1 cellular context compared by ENCODE assay signal in genomic region chr2:47237375-47238357, GRCh38.
TF ChIP-seq lines count a peak whose summit lies in the region.

No MANE protein-coding gene starts in this region.

TF ChIP-seq in K562, 482 proteins besides CTCF, POLR2A, EP300 and RAD21 (continued from another document and continues in another):
- TF ChIP-seq PATZ1 (CRISPR knock-in tag; IDR thresholded peaks at IDR 0.05; ENCODE audit: borderline replicate concordance) (no peak), ELK1 (CRISPR knock-in tag; IDR thresholded peaks at IDR 0.05) (no peak), TEAD2 (tag; IDR thresholded peaks at IDR 0.05) (no peak), PYGO2 (tag; IDR thresholded peaks at IDR 0.05) (no peak), BCL6 (CRISPR knock-in tag; IDR thresholded peaks at IDR 0.05) (no peak), WHSC1 (IDR thresholded peaks at IDR 0.05; ENCODE audit: low read length) (no peak), TFE3 (CRISPR knock-in tag; IDR thresholded peaks at IDR 0.05) (no peak), ZNF76 (CRISPR knock-in tag; IDR thresholded peaks at IDR 0.05; ENCODE audit: borderline replicate concordance) (no peak), ZBTB49 (CRISPR knock-in tag; IDR thresholded peaks at IDR 0.05; ENCODE audit: borderline replicate concordance) (no peak), LEF1 (IDR thresholded peaks at IDR 0.05) (no peak), U2AF2 (optimal IDR thresholded peaks at IDR 0.05; ENCODE audit: low read depth, low read length) (no peak), TRIM28 (IDR thresholded peaks at IDR 0.05) (no peak), ZNF184 (CRISPR knock-in tag; IDR thresholded peaks at IDR 0.05) (no peak), NEUROD1 (IDR thresholded peaks at IDR 0.05; ENCODE audit: borderline replicate concordance, low read depth, low read length, partially characterized antibody) (peak; percentile 31), ZNF354B (CRISPR knock-in tag; IDR thresholded peaks at IDR 0.05) (no peak), RNF219 (CRISPR knock-in tag; IDR thresholded peaks at IDR 0.05) (no peak), ETV6 (IDR thresholded peaks at IDR 0.05; ENCODE audit: borderline replicate concordance in 1 of 2, low read depth in 2 of 2, low read length in 1 of 2) (no peak), ETV6 (CRISPR knock-in tag; IDR thresholded peaks at IDR 0.05; ENCODE audit: borderline replicate concordance) (no peak), ZNF583 (CRISPR knock-in tag; IDR thresholded peaks at IDR 0.05) (no peak), ZBTB34 (CRISPR knock-in tag; IDR thresholded peaks at IDR 0.05) (no peak), PTRF (tag; IDR thresholded peaks at IDR 0.05) (no peak), E2F6 (IDR thresholded peaks at IDR 0.05; ENCODE audit: borderline replicate concordance in 1 of 2, extremely low read depth in 1 of 2, insufficient read depth in 1 of 2, insufficient read length in 1 of 2, low read depth in 1 of 2, low read length in 1 of 2, poor library complexity in 1 of 2, severe bottlenecking in 1 of 2) (peak; percentile 83 to 91), ZNF766 (CRISPR knock-in tag; conservative IDR thresholded peaks at IDR 0.05) (no peak), ZNF143 (CRISPR knock-in tag; IDR thresholded peaks at IDR 0.05) (no peak), GABPA (tag; conservative IDR thresholded peaks at IDR 0.05; ENCODE audit: low read depth) (no peak), SMARCA5 (IDR thresholded peaks at IDR 0.05) (no peak), JUN (IDR thresholded peaks at IDR 0.05; ENCODE audit: borderline replicate concordance, low read depth, low read length) (peak; percentile 17; the same call in 1 of the 2 replicates), JUN (CRISPR knock-in tag; IDR thresholded peaks at IDR 0.05; ENCODE audit: borderline replicate concordance) (no peak), MIER1 (IDR thresholded peaks at IDR 0.05; ENCODE audit: low read depth) (0 out of 2 replicates have a peak, but pooled peaks have one; percentile 28), ZNF589 (CRISPR knock-in tag; IDR thresholded peaks at IDR 0.05; ENCODE audit: low read depth) (0 out of 2 replicates have a peak, but pooled peaks have one; percentile 43), KDM2B (CRISPR knock-in tag; IDR thresholded peaks at IDR 0.05) (no peak), MBD2 (IDR thresholded peaks at IDR 0.05; ENCODE audit: borderline replicate concordance, low read depth) (no peak), HDAC8 (tag; IDR thresholded peaks at IDR 0.05) (no peak), ZKSCAN1 (IDR thresholded peaks at IDR 0.05; ENCODE audit: low read depth, low read length) (no peak), ZBTB7A (IDR thresholded peaks at IDR 0.05; ENCODE audit: borderline replicate concordance, control insufficient read depth, low read depth, low read length) (peak; percentile 56; the same call in 1 of the 2 replicates), RFX5 (IDR thresholded peaks at IDR 0.05; ENCODE audit: low read depth, low read length) (no peak), RBM34 (IDR thresholded peaks at IDR 0.05; ENCODE audit: borderline replicate concordance, insufficient read depth, low read length) (no peak), CBX3 (IDR thresholded peaks at IDR 0.05; ENCODE audit: borderline replicate concordance in 1 of 2, low read length in 2 of 2) (peak in 1 of 2 experiments; percentile 70; a peak in 1 of 3 replicates)
- TF ChIP-seq, protein P1, sequence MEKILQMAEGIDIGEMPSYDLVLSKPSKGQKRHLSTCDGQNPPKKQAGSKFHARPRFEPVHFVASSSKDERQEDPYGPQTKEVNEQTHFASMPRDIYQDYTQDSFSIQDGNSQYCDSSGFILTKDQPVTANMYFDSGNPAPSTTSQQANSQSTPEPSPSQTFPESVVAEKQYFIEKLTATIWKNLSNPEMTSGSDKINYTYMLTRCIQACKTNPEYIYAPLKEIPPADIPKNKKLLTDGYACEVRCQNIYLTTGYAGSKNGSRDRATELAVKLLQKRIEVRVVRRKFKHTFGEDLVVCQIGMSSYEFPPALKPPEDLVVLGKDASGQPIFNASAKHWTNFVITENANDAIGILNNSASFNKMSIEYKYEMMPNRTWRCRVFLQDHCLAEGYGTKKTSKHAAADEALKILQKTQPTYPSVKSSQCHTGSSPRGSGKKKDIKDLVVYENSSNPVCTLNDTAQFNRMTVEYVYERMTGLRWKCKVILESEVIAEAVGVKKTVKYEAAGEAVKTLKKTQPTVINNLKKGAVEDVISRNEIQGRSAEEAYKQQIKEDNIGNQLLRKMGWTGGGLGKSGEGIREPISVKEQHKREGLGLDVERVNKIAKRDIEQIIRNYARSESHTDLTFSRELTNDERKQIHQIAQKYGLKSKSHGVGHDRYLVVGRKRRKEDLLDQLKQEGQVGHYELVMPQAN (IDR thresholded peaks at IDR 0.05; ENCODE audit: borderline replicate concordance) = no peak
- TF ChIP-seq, protein P2, sequence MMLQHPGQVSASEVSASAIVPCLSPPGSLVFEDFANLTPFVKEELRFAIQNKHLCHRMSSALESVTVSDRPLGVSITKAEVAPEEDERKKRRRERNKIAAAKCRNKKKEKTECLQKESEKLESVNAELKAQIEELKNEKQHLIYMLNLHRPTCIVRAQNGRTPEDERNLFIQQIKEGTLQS (IDR thresholded peaks at IDR 0.05) = peak; percentile 45; the same call in 1 of the 2 replicates
- TF ChIP-seq, protein P2 (CRISPR knock-in tag; conservative IDR thresholded peaks at IDR 0.05) = no peak
- TF ChIP-seq, protein P3, sequence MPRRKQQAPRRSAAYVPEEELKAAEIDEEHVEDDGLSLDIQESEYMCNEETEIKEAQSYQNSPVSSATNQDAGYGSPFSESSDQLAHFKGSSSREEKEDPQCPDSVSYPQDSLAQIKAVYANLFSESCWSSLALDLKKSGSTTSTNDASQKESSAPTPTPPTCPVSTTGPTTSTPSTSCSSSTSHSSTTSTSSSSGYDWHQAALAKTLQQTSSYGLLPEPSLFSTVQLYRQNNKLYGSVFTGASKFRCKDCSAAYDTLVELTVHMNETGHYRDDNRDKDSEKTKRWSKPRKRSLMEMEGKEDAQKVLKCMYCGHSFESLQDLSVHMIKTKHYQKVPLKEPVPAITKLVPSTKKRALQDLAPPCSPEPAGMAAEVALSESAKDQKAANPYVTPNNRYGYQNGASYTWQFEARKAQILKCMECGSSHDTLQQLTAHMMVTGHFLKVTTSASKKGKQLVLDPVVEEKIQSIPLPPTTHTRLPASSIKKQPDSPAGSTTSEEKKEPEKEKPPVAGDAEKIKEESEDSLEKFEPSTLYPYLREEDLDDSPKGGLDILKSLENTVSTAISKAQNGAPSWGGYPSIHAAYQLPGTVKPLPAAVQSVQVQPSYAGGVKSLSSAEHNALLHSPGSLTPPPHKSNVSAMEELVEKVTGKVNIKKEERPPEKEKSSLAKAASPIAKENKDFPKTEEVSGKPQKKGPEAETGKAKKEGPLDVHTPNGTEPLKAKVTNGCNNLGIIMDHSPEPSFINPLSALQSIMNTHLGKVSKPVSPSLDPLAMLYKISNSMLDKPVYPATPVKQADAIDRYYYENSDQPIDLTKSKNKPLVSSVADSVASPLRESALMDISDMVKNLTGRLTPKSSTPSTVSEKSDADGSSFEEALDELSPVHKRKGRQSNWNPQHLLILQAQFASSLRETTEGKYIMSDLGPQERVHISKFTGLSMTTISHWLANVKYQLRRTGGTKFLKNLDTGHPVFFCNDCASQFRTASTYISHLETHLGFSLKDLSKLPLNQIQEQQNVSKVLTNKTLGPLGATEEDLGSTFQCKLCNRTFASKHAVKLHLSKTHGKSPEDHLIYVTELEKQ (CRISPR knock-in tag; IDR thresholded peaks at IDR 0.05) = no peak
- TF ChIP-seq, protein P4, sequence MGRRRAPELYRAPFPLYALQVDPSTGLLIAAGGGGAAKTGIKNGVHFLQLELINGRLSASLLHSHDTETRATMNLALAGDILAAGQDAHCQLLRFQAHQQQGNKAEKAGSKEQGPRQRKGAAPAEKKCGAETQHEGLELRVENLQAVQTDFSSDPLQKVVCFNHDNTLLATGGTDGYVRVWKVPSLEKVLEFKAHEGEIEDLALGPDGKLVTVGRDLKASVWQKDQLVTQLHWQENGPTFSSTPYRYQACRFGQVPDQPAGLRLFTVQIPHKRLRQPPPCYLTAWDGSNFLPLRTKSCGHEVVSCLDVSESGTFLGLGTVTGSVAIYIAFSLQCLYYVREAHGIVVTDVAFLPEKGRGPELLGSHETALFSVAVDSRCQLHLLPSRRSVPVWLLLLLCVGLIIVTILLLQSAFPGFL (CRISPR knock-in tag; IDR thresholded peaks at IDR 0.05) = no peak
